ENCODE assay signal across 8 cellular contexts in the genomic region with DNA sequence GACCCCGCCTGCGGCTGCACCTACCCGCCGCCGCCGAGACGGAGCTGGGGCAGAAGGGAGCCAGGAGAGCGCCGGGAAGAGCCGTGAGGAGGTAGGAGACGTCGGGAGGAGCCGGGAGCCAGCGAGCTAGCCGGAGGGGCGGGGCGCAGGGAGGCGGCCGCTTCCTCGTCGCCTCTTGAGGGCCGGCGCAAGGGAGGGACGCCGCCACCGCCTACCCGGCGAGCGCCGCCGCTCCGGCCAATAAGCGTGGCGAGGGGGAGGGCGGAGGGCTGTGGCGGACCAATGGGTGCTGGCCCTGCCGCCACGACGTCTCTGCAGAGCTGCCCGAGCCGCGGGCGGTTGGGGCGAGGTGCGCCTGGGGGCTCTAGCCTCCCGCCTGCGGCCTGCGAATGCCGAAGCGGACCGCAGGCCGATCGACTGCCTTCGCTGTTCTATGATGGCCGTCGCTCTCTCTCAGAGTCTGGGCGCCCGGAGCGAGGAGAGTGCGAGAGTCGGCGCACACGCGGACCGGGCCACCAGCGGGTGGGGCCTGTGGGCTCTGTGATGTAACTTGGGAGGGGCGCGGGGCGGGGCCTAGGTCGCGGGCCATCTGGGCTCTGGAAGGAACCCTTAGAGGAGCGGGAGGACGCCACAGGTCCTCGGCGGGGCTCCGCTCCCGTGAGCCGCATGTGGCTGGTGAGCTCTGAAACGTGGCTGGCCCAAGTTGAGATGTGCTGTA.
DNase-seq lines count a peak whose midpoint lies in the region; ATAC-seq and TF ChIP-seq lines count a peak whose summit lies in the region.

No MANE protein-coding gene starts in this region.

- H3K27ac ChIP-seq in ACC112 (ENCODE audit: low read depth, low read length) (peak overlapping the region; percentile 92), VCaP (peak overlapping the region; percentile 94), breast epithelium (peak overlapping the region; percentile 97), iPS-20b (ENCODE audit: low read length) (peak overlapping the region; percentile 67), skin epidermis (peak overlapping the region; percentile 87 to 100 (median 96))

- H3K79me2 ChIP-seq in ACC112 (ENCODE audit: control insufficient read depth, insufficient read depth, low read length, unreplicated experiment) = peaks cover 47% of the 10 kb centered on the region

- peak overlapping the region; percentile 91 for H3K4me3 ChIP-seq in ACC112 (ENCODE audit: low read depth, low read length)
- H3K4me3 ChIP-seq in breast epithelium = peak overlapping the region; percentile 76 to 79 (median 77)
- peak overlapping the region; percentile 85 for H3K4me3 ChIP-seq in iPS-20b (ENCODE audit: low read length)
- H3K4me3 ChIP-seq in skin epidermis = peak overlapping the region; percentile 76 to 99 (median 92)

- peak overlapping the region; percentile 8 for H2AFZ ChIP-seq in ACC112 (ENCODE audit: low read length, unreplicated experiment)

- TF ChIP-seq CTCF in VCaP (conservative IDR thresholded peaks at IDR 0.05) = peak; percentile 31; the same call in 1 of the 2 replicates
- peak in 1 of 3 donors; percentile 13 for TF ChIP-seq CTCF in breast epithelium (IDR thresholded peaks at IDR 0.05)

- H3K36me3 ChIP-seq in ACC112 (ENCODE audit: insufficient read depth, low read length) = no peaks in the 10 kb centered on the region
- no peaks in the 10 kb centered on the region for H3K36me3 ChIP-seq in breast epithelium
- H3K36me3 ChIP-seq in iPS-20b (ENCODE audit: insufficient read depth, low read depth, low read length) = 0 out of 2 replicates have a peak, but pooled peaks cover 3% of the 10 kb centered on the region

- H3K27me3 ChIP-seq in ACC112 (ENCODE audit: insufficient read depth, low read length) (no peaks in the 10 kb centered on the region), breast epithelium (no peaks in the 10 kb centered on the region), iPS-20b (ENCODE audit: insufficient read depth, low read length) (no peaks in the 10 kb centered on the region)

- peak; percentile 90 for ATAC-seq in GM18868 (IDR thresholded peaks at IDR 0.05; ENCODE audit: unreplicated experiment)
- ATAC-seq in HG03103 (IDR thresholded peaks at IDR 0.05; ENCODE audit: low read depth, unreplicated experiment) = peak; percentile 87

- H3K9me3 ChIP-seq in breast epithelium (no peaks in the 10 kb centered on the region), iPS-20b (ENCODE audit: insufficient read depth, low read depth, low read length) (no peaks in the 10 kb centered on the region)

- peak overlapping the region; percentile 95 for H3K9ac ChIP-seq in iPS-20b (ENCODE audit: low read depth, low read length)

- peak; percentile 65 for TF ChIP-seq POLR2A in breast epithelium (IDR thresholded peaks at IDR 0.05)

- DNase-seq in NCI-H2171 treated with DMSO at 0.1 percent for 48 hours (lab: John Stamatoyannopoulos, UW) (peak; percentile 89), breast epithelium (ENCODE audit: low spot score in 2 of 2) (peak; percentile 96 to 97)

- intact Hi-C loops in breast epithelium (cut with DNase I; ENCODE audit: low total_unique reads) = no loop called here

- peaks cover 12% of the 10 kb centered on the region for H3K4me1 ChIP-seq in ACC112 (ENCODE audit: control insufficient read depth, insufficient read depth, low read length, unreplicated experiment)
- peaks cover 0 to 10% of the 10 kb centered on the region in 2 donors for H3K4me1 ChIP-seq in breast epithelium
- H3K4me1 ChIP-seq in iPS-20b (ENCODE audit: insufficient read depth, low read length) = peaks cover 9% of the 10 kb centered on the region

Comparison
In these comparisons a context has a peak if more than half of its experiments do, and no peak if none do; other contexts are left out.
1. Peak in every context shown above with its lines: DNase-seq, ATAC-seq, H3K4me3 ChIP-seq and H3K27ac ChIP-seq.